9 cellular contexts compared by ENCODE assay signal in genomic region chr3:74343391-74343790, GRCh38.
"Had no signal": no experiment of that assay in that cellular context is flagged by ENCODE, and none has a peak within 500 bp of the region (broad histone marks: within the 10 kb centered on the region; RNA-seq: fewer than 3 reads in every experiment).

No MANE protein-coding gene starts in this region.

- ATAC-seq: GM23338, HCT116 had no signal

- H2AFZ ChIP-seq: GM23248, GM23338 had no signal

- H3K9me3 Mint-ChIP-seq: GM23338, H9, HFFc6 had no signal

- H3K4me3 ChIP-seq: GM23248, GM23338, HAP-1 had no signal

- H3K4me1 Mint-ChIP-seq: GM23338, H9 had no signal

- H3K27ac ChIP-seq: GM23248 had no signal

- DNase-seq: GM23248, GOT3, H7, H9, HCEC 1CT, HFFc6 had no signal

- H3K27ac Mint-ChIP-seq: GM23338, H9, HFFc6 had no signal

- H3K9me3 ChIP-seq: HAP-1 had no signal

- H3K9ac ChIP-seq: GM23248 had no signal

- H3K36me3 ChIP-seq: HAP-1 had no signal

- H3K4me2 ChIP-seq: GM23338 had no signal

- H3K4me3 Mint-ChIP-seq: GM23338, H9, HFFc6 had no signal
